In genomic region chr21:43938751-43939442, GRCh38 we compare ENCODE assay signal across 8 cellular contexts.
A peak's percentile ranks its signal among the peaks of the same experiment; 100 is the strongest.
DNase-seq lines count a peak whose midpoint lies in the region; ATAC-seq and TF ChIP-seq lines count a peak whose summit lies in the region.

No MANE protein-coding gene starts in this region.

- peak; percentile 96 for TF ChIP-seq CTCF in lower lobe of right lung (IDR thresholded peaks at IDR 0.05)

- peak overlapping the region; percentile 41 for H3K27ac ChIP-seq in lower lobe of right lung

- intact Hi-C loops in lower lobe of right lung (cut with DNase I) = no loop called here

- H3K27me3 ChIP-seq in lower lobe of right lung (ENCODE audit: low read depth) = no peaks in the 10 kb centered on the region

- H3K9me3 ChIP-seq in lower lobe of right lung = no peaks in the 10 kb centered on the region

- DNase-seq in DMS 273 (lab: John Stamatoyannopoulos, UW; ENCODE audit: unreplicated experiment) (peak; percentile 89), DMS 273 treated with DMSO at 0.1 percent for 48 hours (lab: John Stamatoyannopoulos, UW) (no peak), NCI-H1048 (lab: John Stamatoyannopoulos, UW) (peak; percentile 25), dermis blood vessel endothelial cell (peak; percentile 88), lower lobe of right lung (peak; percentile 89)
- peak; percentile 94 for DNase-seq in activated CD4-positive, alpha-beta T cell treated with anti-CD3 and anti-CD28 coated beads for 48 hours
- DNase-seq in stimulated activated CD4-positive, alpha-beta T cell treated with anti-CD3 and anti-CD28 coated beads, TNF-alpha, amount 100 ng/mL, for 4 hours (ENCODE audit: low read depth in 3 of 3) = peak; percentile 77 to 86 (median 79)

- peak; percentile 79 for ATAC-seq in HG02588 (IDR thresholded peaks at IDR 0.05; ENCODE audit: unreplicated experiment)
- peak; percentile 93 to 95 for ATAC-seq in lower lobe of right lung

- peaks cover 18% of the 10 kb centered on the region for H3K36me3 ChIP-seq in lower lobe of right lung

- H3K4me1 ChIP-seq in lower lobe of right lung = peaks cover 34% of the 10 kb centered on the region

- peak overlapping the region; percentile 50 for H3K4me3 ChIP-seq in lower lobe of right lung
